ENCODE assay signal across 25 cellular contexts in genomic region chr1:15018767-15019166, GRCh38.
A peak's percentile ranks its signal among the peaks of the same experiment; 100 is the strongest.
DNase-seq lines count a peak whose midpoint lies in the region; ATAC-seq, FAIRE-seq and TF ChIP-seq lines count a peak whose summit lies in the region.
"Had no signal": no experiment of that assay in that cellular context is flagged by ENCODE, and none has a peak within 500 bp of the region (broad histone marks: within the 10 kb centered on the region; RNA-seq: fewer than 3 reads in every experiment).

No MANE protein-coding gene starts in this region.

- peaks cover 6 to 11% of the 10 kb centered on the region in 2 experiments; a peak in 3 of 5 replicates for H3K4me1 ChIP-seq in K562 (replicated peaks in 1 of 2; ENCODE audit: control insufficient read depth in 2 of 2, insufficient read depth in 2 of 2, low read length in 2 of 2)
- peaks cover 0 to 8% (median 0%) of the 10 kb centered on the region in 4 experiments; a peak in 3 of 7 replicates for H3K4me1 ChIP-seq in H1 (replicated peaks in 1 of 4; ENCODE audit: control insufficient read depth in 3 of 4, insufficient read depth in 4 of 4, low read length in 3 of 4)
- peaks cover 21 to 98% (median 53%) of the 10 kb centered on the region in 6 donors for H3K4me1 ChIP-seq in spleen
- H3K4me1 ChIP-seq: BE2C had no signal

- H3K36me3 ChIP-seq in K562 (ENCODE audit: control insufficient read depth, insufficient read depth, low read length) (no peaks in the 10 kb centered on the region), H1 (ENCODE audit: control insufficient read depth in 2 of 4, insufficient read depth in 4 of 4, low read length in 3 of 4) (no peaks in the 10 kb centered on the region), spleen (no peaks in the 10 kb centered on the region)
- H3K36me3 ChIP-seq: BE2C, BLaER1 had no signal

- no peak overlapping the region for H4K91ac ChIP-seq in H1 (replicated peaks; ENCODE audit: insufficient read length, low read length)

- TF ChIP-seq EP300 in K562 (IDR thresholded peaks at IDR 0.05; ENCODE audit: low read length), result no peak
- TF ChIP-seq EP300 in H1 (IDR thresholded peaks at IDR 0.05; ENCODE audit: borderline replicate concordance in 1 of 2, low read depth in 2 of 2, low read length in 2 of 2), result no peak

- in situ Hi-C loops in K562 (cut with MboI), result no loop called here

- no peaks in the 10 kb centered on the region; the same call in 1 of the 2 replicates for H3K79me1 ChIP-seq in H1 (ENCODE audit: low read depth, low read length)

- CTCF ChIA-PET in K562 (lab: Yijun Ruan, JAX; ENCODE audit: low intra/inter-chr PET ratio), result no interaction called here
- CTCF ChIA-PET in H1 (lab: Charles Lee; ENCODE audit: partially characterized antibody), result interaction anchor here (8.2 kb wide), 1 partner anchor 9 kb away, joined by 45 read pairs; no protein-coding TSS in a partner anchor
- CTCF ChIA-PET in HEK293T (lab: Yijun Ruan, JAX), result interaction anchor here (0.6 kb wide), 1 partner anchor 295 kb away, joined by 3 read pairs; no protein-coding TSS in a partner anchor

- peaks cover 5% of the 10 kb centered on the region for H4K20me1 ChIP-seq in K562 (replicated peaks; ENCODE audit: control insufficient read depth, insufficient read depth, low read length)
- no peaks in the 10 kb centered on the region for H4K20me1 ChIP-seq in H1 (replicated peaks in 1 of 2; ENCODE audit: control insufficient read depth in 1 of 2, insufficient read depth in 2 of 2, low read length in 2 of 2)

- TF ChIP-seq RAD21 in K562 (CRISPR knock-in tag; conservative IDR thresholded peaks at IDR 0.05 in 1 of 2, IDR thresholded peaks at IDR 0.05 in 1 of 2), result no peak
- no peak for TF ChIP-seq RAD21 in H1 (IDR thresholded peaks at IDR 0.05 in 1 of 2, conservative IDR thresholded peaks at IDR 0.05 in 1 of 2; ENCODE audit: low read depth in 2 of 2, low read length in 2 of 2)

- 0 out of 2 replicates have a peak overlapping the region, but pooled peaks have one; percentile 36 for H4K8ac ChIP-seq in H1 (ENCODE audit: extremely low read depth, insufficient read depth, low read length)

- H2BK5ac ChIP-seq in H1 (ENCODE audit: low read depth, low read length), result no peak overlapping the region

- no peak overlapping the region for H2BK120ac ChIP-seq in H1 (replicated peaks; ENCODE audit: low read depth, low read length)

- TF ChIP-seq POLR2A in K562 (conservative IDR thresholded peaks at IDR 0.05) (no peak), H1 (IDR thresholded peaks at IDR 0.05; ENCODE audit: control extremely low read depth in 1 of 2, low read depth in 2 of 2, low read length in 2 of 2) (no peak), spleen (IDR thresholded peaks at IDR 0.05) (no peak)

- no TSS peak for BruUV-seq in K562 (replicated peaks; lab: Mats Ljungman, UMichigan)

- no peak for FAIRE-seq in K562 (lab: Jason Lieb, UNC)
- no peak for FAIRE-seq in H1 (lab: Jason Lieb, UNC)
- FAIRE-seq: A204.1, GM12878, GM12892, GM18507 had no signal

- POLR2A ChIA-PET in K562 (lab: Yijun Ruan, JAX) (interaction anchor here (2.7 kb wide), 1 partner anchor 12 kb away, joined by 7 read pairs; no protein-coding TSS in a partner anchor), H1 (lab: Charles Lee; ENCODE audit: partially characterized antibody) (no interaction called here), HEK293T (lab: Yijun Ruan, JAX) (no interaction called here)

- H2AFZ ChIP-seq in K562 (ENCODE audit: low read depth, low read length), result no peak overlapping the region
- no peak overlapping the region for H2AFZ ChIP-seq in H1 (ENCODE audit: low read length)

- no peak for ATAC-seq in K562
- no peak for ATAC-seq in GM21717 (IDR thresholded peaks at IDR 0.05; ENCODE audit: unreplicated experiment)
- ATAC-seq: GM12878 had no signal

- 87% methylated on average over 4 of the region's 4 CpGs for WGBS in K562 (ENCODE audit: insufficient coverage, low coverage, missing lambda C conversion rate)
- WGBS in H1 (ENCODE audit: extremely low coverage in 1 of 2, insufficient coverage in 1 of 2, insufficient read length in 1 of 2, insufficient replicate concordance in 2 of 2, low coverage in 1 of 2, low lambda C conversion rate in 2 of 2, missing lambda C conversion rate in 1 of 2), 2 experiments, result 92% methylated on average over 4 of the region's 4 CpGs; no CpG with 5 or more reads in 1 of the 2 experiments
- WGBS in spleen, 5 donors, result 86 to 99% (median 89%) methylated on average over 4 of the region's 4 CpGs

- H3K9me3 ChIP-seq in K562 (replicated peaks; ENCODE audit: control insufficient read depth, insufficient read depth, low read depth, low read length), result no peaks in the 10 kb centered on the region
- H3K9me3 ChIP-seq in H1 (ENCODE audit: insufficient read depth in 2 of 2, low read depth in 1 of 2, low read length in 1 of 2), result no peaks in the 10 kb centered on the region
- H3K9me3 ChIP-seq in spleen, result no peaks in the 10 kb centered on the region
- H3K9me3 ChIP-seq: BE2C, BLaER1 had no signal

- H3K23ac ChIP-seq in H1 (ENCODE audit: insufficient read length), result no peak overlapping the region

- no peak overlapping the region for H3K56ac ChIP-seq in H1 (replicated peaks; ENCODE audit: insufficient read length, low read depth, low read length)

- no peak overlapping the region for H3K4ac ChIP-seq in H1 (replicated peaks; ENCODE audit: insufficient read length, low read depth, low read length)

- H3K9ac ChIP-seq in K562 (ENCODE audit: insufficient read depth in 1 of 2, low read depth in 2 of 2, low read length in 2 of 2), result no peak overlapping the region
- no peak overlapping the region; a peak in 1 of 7 replicates for H3K9ac ChIP-seq in H1 (replicated peaks in 1 of 4; ENCODE audit: extremely low read depth in 1 of 4, low read depth in 3 of 4, low read length in 3 of 4)
- H3K9ac ChIP-seq: BLaER1 had no signal

- H3K4me2 ChIP-seq in K562 (ENCODE audit: insufficient read depth, low read length), result no peak overlapping the region
- H3K4me2 ChIP-seq in H1 (ENCODE audit: insufficient read depth in 1 of 2, low read depth in 2 of 2, low read length in 2 of 2), result no peak overlapping the region
- H3K4me2 ChIP-seq: BLaER1 had no signal

- H3K18ac ChIP-seq in H1 (ENCODE audit: extremely low read depth, low read length), result no peak overlapping the region

- H3K27ac ChIP-seq in K562 (ENCODE audit: extremely low read depth, low read depth, low read length) (no peak overlapping the region), H1 (ENCODE audit: low read depth, low read length) (no peak overlapping the region), spleen (peak overlapping the region in 6 of 8 donors; percentile 38 to 83 (median 74))
- H3K27ac ChIP-seq: BLaER1 had no signal

- no peak overlapping the region for H2BK12ac ChIP-seq in H1 (ENCODE audit: low read depth, low read length)

- no peak overlapping the region for H4K5ac ChIP-seq in H1 (ENCODE audit: insufficient read length, low read depth, low read length)

- H3K9me1 ChIP-seq in K562 (ENCODE audit: control insufficient read depth, insufficient read depth, low read length), result no peaks in the 10 kb centered on the region

- H3K14ac ChIP-seq in H1 (ENCODE audit: insufficient read length), result no peak overlapping the region

- H2AK5ac ChIP-seq in H1 (ENCODE audit: low read depth, low read length), result no peak overlapping the region

- H3K27me3 ChIP-seq in K562 (ENCODE audit: control insufficient read depth in 2 of 2, insufficient read depth in 2 of 2, low read length in 2 of 2) (no peaks in the 10 kb centered on the region), H1 (replicated peaks in 1 of 4; ENCODE audit: control insufficient read depth in 3 of 4, extremely low read depth in 1 of 4, insufficient read depth in 3 of 4, low read length in 3 of 4) (no peaks in the 10 kb centered on the region), spleen (replicated peaks in 1 of 7) (no peaks in the 10 kb centered on the region)
- H3K27me3 ChIP-seq: BE2C, BLaER1 had no signal

- DNase-seq in K562 (ENCODE audit: extremely low read depth in 1 of 4, low spot score in 3 of 4), result no peak
- no peak for DNase-seq in H1 (ENCODE audit: low read depth in 1 of 2, low spot score in 2 of 2)
- no peak for DNase-seq in spleen
- DNase-seq in HEK293T (ENCODE audit: extremely low spot score), result no peak
- DNase-seq: 8988T; ACHN; BE2C; C1 segment of cervical spinal cord; CD4-positive, alpha-beta memory T cell; CD4-positive, CD25-positive, alpha-beta regulatory T cell; CD8-positive, alpha-beta memory T cell; COR-L47; DMS 273 treated with DMSO at 0.1 percent for 48 hours; DMS153; DMS53; DMS79; DND-41; EL; GDM1 had no signal

- H2BK20ac ChIP-seq in H1 (ENCODE audit: low read length), result no peak overlapping the region

- intact Hi-C loops in K562 (cut with micrococcal nuclease), result no loop called here
- intact Hi-C loops in spleen (cut with DNase I; ENCODE audit: low total_unique reads), result no loop called here

- H3K4me3 ChIP-seq in K562, result no peak overlapping the region
- no peak overlapping the region for H3K4me3 ChIP-seq in H1 (ENCODE audit: extremely low read depth in 1 of 4, insufficient read depth in 2 of 4, low read depth in 3 of 4, low read length in 4 of 4)
- H3K4me3 ChIP-seq in spleen, result no peak overlapping the region
- H3K4me3 ChIP-seq: BLaER1, GM12878 had no signal

- no peak for TF ChIP-seq CTCF in K562 (IDR thresholded peaks at IDR 0.05 in 2 of 3, conservative IDR thresholded peaks at IDR 0.05 in 1 of 3; ENCODE audit: insufficient read depth in 2 of 3, low read depth in 1 of 3, low read length in 3 of 3)
- no peak for TF ChIP-seq CTCF in H1 (IDR thresholded peaks at IDR 0.05; ENCODE audit: control extremely low read depth in 1 of 3, insufficient read depth in 1 of 3, low read depth in 1 of 3, low read length in 3 of 3)
- no peak for TF ChIP-seq CTCF in spleen (IDR thresholded peaks at IDR 0.05 in 8 of 11, conservative IDR thresholded peaks at IDR 0.05 in 3 of 11)

- H3K23me2 ChIP-seq in H1 (ENCODE audit: low read depth, low read length), result no peaks in the 10 kb centered on the region

- H3K79me2 ChIP-seq in K562 (ENCODE audit: control insufficient read depth, insufficient read depth, low read length) (0 out of 3 replicates have a peak, but pooled peaks cover 2% of the 10 kb centered on the region), H1 (ENCODE audit: control insufficient read depth in 1 of 2, insufficient read depth in 2 of 2, low read length in 2 of 2) (no peaks in the 10 kb centered on the region)

- no peak overlapping the region for H2BK15ac ChIP-seq in H1 (ENCODE audit: low read length)

TF ChIP-seq in K562, 482 proteins besides CTCF, POLR2A, EP300 and RAD21 (continues in another document):
- TF ChIP-seq ZNF124 (CRISPR knock-in tag; IDR thresholded peaks at IDR 0.05), result no peak
- TF ChIP-seq KDM1A (IDR thresholded peaks at IDR 0.05), result peak; percentile 40 to 58; a peak in 3 of 4 replicates
- TF ChIP-seq RBM25 (IDR thresholded peaks at IDR 0.05; ENCODE audit: low read depth, low read length, severe bottlenecking), result peak; percentile 87

TF ChIP-seq in H1, 55 proteins besides CTCF, POLR2A, EP300 and RAD21 (continues in another document):
- TF ChIP-seq SRF (IDR thresholded peaks at IDR 0.05; ENCODE audit: low read depth, low read length) (no peak), KDM1A (IDR thresholded peaks at IDR 0.05; ENCODE audit: borderline replicate concordance, low read length) (peak; percentile 47; the same call in 1 of the 2 replicates)

TF ChIP-seq in HEK293T, 16 proteins besides CTCF, POLR2A, EP300 and RAD21 (continues in another document):
- TF ChIP-seq ZNF384 (IDR thresholded peaks at IDR 0.05) (no peak), FOXK2 (IDR thresholded peaks at IDR 0.05) (no peak), LEF1 (IDR thresholded peaks at IDR 0.05; ENCODE audit: borderline replicate concordance) (no peak), SUZ12 (IDR thresholded peaks at IDR 0.05) (no peak), BHLHE40 (IDR thresholded peaks at IDR 0.05; ENCODE audit: borderline replicate concordance) (no peak)

Comparison
In these comparisons a context has a peak if more than half of its experiments do, and no peak if none do; other contexts are left out.
1. H3K27ac ChIP-seq: peak in spleen (6 of 8); none in K562 (single experiment) and H1 (single experiment).
2. Of the 49 proteins assayed by ChIP-seq in both K562 and H1: peak only in K562: HDAC2; only in H1: none; in both: KDM1A; in neither: 47.